ENCODE assay signal across 8 cellular contexts in the genomic region with DNA sequence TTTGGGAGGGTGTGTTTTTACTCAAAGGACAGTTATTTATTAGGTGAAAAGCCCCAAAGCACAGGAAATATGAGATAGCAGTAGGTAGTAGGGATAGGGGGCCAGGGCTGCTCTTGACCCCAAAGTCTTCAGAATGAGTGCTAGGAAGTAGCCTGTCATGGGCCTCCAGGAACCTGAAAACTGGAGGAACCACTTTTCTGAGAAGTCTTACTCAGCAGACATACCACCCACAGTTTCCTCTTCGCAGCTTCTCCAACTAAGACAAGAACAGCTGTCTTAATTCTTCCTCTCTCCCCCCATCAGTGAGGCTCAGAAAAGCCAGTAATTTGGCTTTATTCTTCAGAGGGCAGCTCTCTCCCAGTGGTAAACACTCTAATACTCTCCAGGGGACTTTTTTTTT.
A peak's percentile ranks its signal among the peaks of the same experiment; 100 is the strongest.
DNase-seq lines count a peak whose midpoint lies in the region; ATAC-seq and FAIRE-seq lines count a peak whose summit lies in the region.

No MANE protein-coding gene starts in this region.

- DNase-seq in AML-193 (lab: John Stamatoyannopoulos, UW): peak; percentile 79 to 84
- DNase-seq in GM19239 (ENCODE audit: insufficient read length, low spot score): peak; percentile 4
- peak; percentile 81 for DNase-seq in activated CD8-positive, alpha-beta memory T cell treated with anti-CD3 and anti-CD28 coated beads, Interleukin-2, amount 10 ng/mL, durations not matched to agents 7 days and 5 days
- DNase-seq in inferior parietal cortex (ENCODE audit: extremely low spot score): peak; percentile 44
- DNase-seq in stimulated activated naive CD8-positive, alpha-beta T cell treated with anti-CD3 and anti-CD28 coated beads, Interleukin-15, amount 100 ng/mL, for 72 hours: peak; percentile 28 to 52
- DNase-seq in epidermal melanocyte (ENCODE audit: insufficient read length, low spot score): no peak
- DNase-seq in NCI-H226: no peak

- H3K27me3 Mint-ChIP-seq in activated CD8-positive, alpha-beta memory T cell treated with anti-CD3 and anti-CD28 coated beads, Interleukin-2, amount 10 ng/mL, durations not matched to agents 7 days and 5 days: no peaks in the 10 kb centered on the region
- H3K27me3 Mint-ChIP-seq in stimulated activated naive CD8-positive, alpha-beta T cell treated with anti-CD3 and anti-CD28 coated beads, Interleukin-15, amount 100 ng/mL, for 72 hours: no peaks in the 10 kb centered on the region

- peak overlapping the region; percentile 62 for H3K4me3 Mint-ChIP-seq in activated CD8-positive, alpha-beta memory T cell treated with anti-CD3 and anti-CD28 coated beads, Interleukin-2, amount 10 ng/mL, durations not matched to agents 7 days and 5 days
- peak overlapping the region; percentile 51 to 53 for H3K4me3 Mint-ChIP-seq in stimulated activated naive CD8-positive, alpha-beta T cell treated with anti-CD3 and anti-CD28 coated beads, Interleukin-15, amount 100 ng/mL, for 72 hours

- H3K4me1 Mint-ChIP-seq in activated CD8-positive, alpha-beta memory T cell treated with anti-CD3 and anti-CD28 coated beads, Interleukin-2, amount 10 ng/mL, durations not matched to agents 7 days and 5 days: peaks cover 76% of the 10 kb centered on the region
- H3K4me1 Mint-ChIP-seq in stimulated activated naive CD8-positive, alpha-beta T cell treated with anti-CD3 and anti-CD28 coated beads, Interleukin-15, amount 100 ng/mL, for 72 hours: peaks cover 45% of the 10 kb centered on the region

- peak; percentile 62 for FAIRE-seq in GM19239 (lab: Jason Lieb, UNC)

- H3K27ac Mint-ChIP-seq in activated CD8-positive, alpha-beta memory T cell treated with anti-CD3 and anti-CD28 coated beads, Interleukin-2, amount 10 ng/mL, durations not matched to agents 7 days and 5 days: peak overlapping the region; percentile 96
- peak overlapping the region; percentile 37 to 80 for H3K27ac Mint-ChIP-seq in stimulated activated naive CD8-positive, alpha-beta T cell treated with anti-CD3 and anti-CD28 coated beads, Interleukin-15, amount 100 ng/mL, for 72 hours

- peaks cover 36% of the 10 kb centered on the region for H3K36me3 Mint-ChIP-seq in activated CD8-positive, alpha-beta memory T cell treated with anti-CD3 and anti-CD28 coated beads, Interleukin-2, amount 10 ng/mL, durations not matched to agents 7 days and 5 days

- H3K9me3 Mint-ChIP-seq in activated CD8-positive, alpha-beta memory T cell treated with anti-CD3 and anti-CD28 coated beads, Interleukin-2, amount 10 ng/mL, durations not matched to agents 7 days and 5 days (ENCODE audit: low read depth): peaks cover 2% of the 10 kb centered on the region
- no peaks in the 10 kb centered on the region for H3K9me3 Mint-ChIP-seq in stimulated activated naive CD8-positive, alpha-beta T cell treated with anti-CD3 and anti-CD28 coated beads, Interleukin-15, amount 100 ng/mL, for 72 hours

- peak; percentile 61 for ATAC-seq in HG03280 (IDR thresholded peaks at IDR 0.05; ENCODE audit: unreplicated experiment)
- ATAC-seq in activated CD8-positive, alpha-beta memory T cell treated with anti-CD3 and anti-CD28 coated beads, Interleukin-2, amount 10 ng/mL, durations not matched to agents 7 days and 5 days: peak; percentile 96
- ATAC-seq in stimulated activated naive CD8-positive, alpha-beta T cell treated with anti-CD3 and anti-CD28 coated beads, Interleukin-15, amount 100 ng/mL, for 72 hours: peak; percentile 99

- CTCF ChIA-PET in activated CD8-positive, alpha-beta memory T cell treated with anti-CD3 and anti-CD28 coated beads, Interleukin-2, amount 10 ng/mL, durations not matched to agents 7 days and 5 days (lab: Charles Lee): interaction anchor here (0.7 to 1.3 kb wide), 4 partner anchors 36 to 405 kb away, joined by 3 to 9 read pairs (median 3); partner anchors contain the start of gene CTSC

Comparison
In these comparisons a context has a peak if more than half of its experiments do, and no peak if none do; other contexts are left out.
1. DNase-seq: peak in AML-193 (2 of 2), GM19239 (single experiment), activated CD8-positive, alpha-beta memory T cell treated with anti-CD3 and anti-CD28 coated beads, Interleukin-2, amount 10 ng/mL, durations not matched to agents 7 days and 5 days (single experiment), inferior parietal cortex (single experiment) and stimulated activated naive CD8-positive, alpha-beta T cell treated with anti-CD3 and anti-CD28 coated beads, Interleukin-15, amount 100 ng/mL, for 72 hours (2 of 2); none in epidermal melanocyte (single experiment) and NCI-H226 (single experiment).
2. Peak in every context shown above with its lines, with median percentiles within 50 percentile points of each other: ATAC-seq.